ENCODE assay signal across 9 cellular contexts in the genomic region with DNA sequence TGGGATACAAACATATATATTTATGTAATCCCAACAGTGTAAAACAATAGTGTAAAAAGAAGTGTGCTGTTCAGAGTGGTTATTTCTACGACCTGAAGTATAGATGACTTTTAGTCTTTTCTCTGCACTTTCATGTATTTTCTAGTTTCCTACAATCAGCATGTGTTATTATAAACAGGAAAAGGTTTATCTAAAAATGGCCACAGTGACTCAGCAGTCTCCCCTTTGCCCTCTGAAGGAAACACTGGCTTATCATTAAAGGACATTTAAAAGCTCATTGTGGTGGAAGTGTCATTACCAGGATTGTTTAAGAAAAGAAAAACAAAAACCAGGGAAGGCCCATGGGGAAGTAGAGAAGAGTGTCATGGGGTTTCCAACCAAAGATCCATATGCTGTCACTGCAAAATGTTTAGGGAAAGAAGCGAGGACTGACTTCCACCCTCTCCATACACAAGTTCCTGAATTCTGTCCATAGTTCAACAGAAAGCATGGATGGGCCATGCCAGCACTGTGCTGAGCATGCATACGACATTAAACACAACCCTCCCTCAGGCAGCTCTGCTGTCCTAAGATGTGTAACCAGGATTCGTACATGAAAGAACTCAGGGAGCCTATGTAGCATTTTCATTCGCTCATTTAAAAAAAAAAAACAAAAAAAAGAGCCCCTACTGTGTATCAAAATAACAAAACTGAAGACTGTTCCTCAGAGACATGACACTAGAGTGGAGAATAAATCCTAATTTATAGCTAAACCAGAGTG. TPM values are rescaled to one million over a fixed set of nuclear protein-coding genes. Genes with fewer than 3 reads are reported as not detected.
A peak's percentile ranks its signal among the peaks of the same experiment; 100 is the strongest.
DNase-seq lines count a peak whose midpoint lies in the region; ATAC-seq and TF ChIP-seq lines count a peak whose summit lies in the region.
"Had no signal": no experiment of that assay in that cellular context is flagged by ENCODE, and none has a peak within 500 bp of the region (broad histone marks: within the 10 kb centered on the region; RNA-seq: fewer than 3 reads in every experiment).

No MANE protein-coding gene starts in this region.

- no peaks in the 10 kb centered on the region for H3K27me3 Mint-ChIP-seq in activated CD4-positive, alpha-beta memory T cell treated with anti-CD3 and anti-CD28 coated beads, Interleukin-2, amount 10 ng/mL, durations not matched to agents 7 days and 5 days

- peak overlapping the region; percentile 29 to 35 for H3K27ac ChIP-seq in tibial artery

- intact Hi-C loops in tibial artery (cut with DNase I; ENCODE audit: low total_unique reads), result loop anchor here (10.0 kb wide), 1 partner anchor 165 kb away; no protein-coding TSS in a partner anchor

- POLR2A ChIA-PET in activated CD4-positive, alpha-beta memory T cell treated with anti-CD3 and anti-CD28 coated beads, Interleukin-2, amount 10 ng/mL, durations not matched to agents 7 days and 5 days (lab: Charles Lee), result interaction anchor here (7.1 kb wide), 2 partner anchors 10 to 11 kb away, joined by 53 to 90 read pairs; a partner anchor contains a TSS

- H3K27ac Mint-ChIP-seq in activated CD4-positive, alpha-beta memory T cell treated with anti-CD3 and anti-CD28 coated beads, Interleukin-2, amount 10 ng/mL, durations not matched to agents 7 days and 5 days, result peak overlapping the region; percentile 83

- H3K4me3 Mint-ChIP-seq in activated CD4-positive, alpha-beta memory T cell treated with anti-CD3 and anti-CD28 coated beads, Interleukin-2, amount 10 ng/mL, durations not matched to agents 7 days and 5 days, result peak overlapping the region; percentile 33

- no peak overlapping the region for H3K4me3 ChIP-seq in tibial artery

- H3K36me3 ChIP-seq in tibial artery, result peaks cover 6 to 21% (median 11%) of the 10 kb centered on the region in 3 donors

- CTCF ChIA-PET in activated CD4-positive, alpha-beta memory T cell treated with anti-CD3 and anti-CD28 coated beads, Interleukin-2, amount 10 ng/mL, durations not matched to agents 7 days and 5 days (lab: Charles Lee), result interaction anchor here (1.0 to 2.8 kb wide), 4 partner anchors 8 to 176 kb away, joined by 3 to 31 read pairs (median 6); a partner anchor contains a TSS

- TF ChIP-seq CTCF in tibial artery (IDR thresholded peaks at IDR 0.05), result no peak

- H3K36me3 Mint-ChIP-seq in activated CD4-positive, alpha-beta memory T cell treated with anti-CD3 and anti-CD28 coated beads, Interleukin-2, amount 10 ng/mL, durations not matched to agents 7 days and 5 days (ENCODE audit: low read depth), result peaks cover 94% of the 10 kb centered on the region

- H3K9me3 Mint-ChIP-seq in activated CD4-positive, alpha-beta memory T cell treated with anti-CD3 and anti-CD28 coated beads, Interleukin-2, amount 10 ng/mL, durations not matched to agents 7 days and 5 days, result peaks cover 34% of the 10 kb centered on the region

- peak; percentile 18 for DNase-seq in activated CD4-positive, alpha-beta memory T cell treated with anti-CD3 and anti-CD28 coated beads, Interleukin-2, amount 10 ng/mL, durations not matched to agents 7 days and 5 days
- DNase-seq in iris pigment epithelial cell (ENCODE audit: low read depth), result peak; percentile 71
- DNase-seq in tibial artery, result no peak
- no peak for DNase-seq in dedifferentiated amniotic fluid mesenchymal stem cell (ENCODE audit: extremely low spot score)
- DNase-seq in HuH-7.5 (ENCODE audit: low spot score), result no peak
- DNase-seq: left cardiac atrium had no signal

- peaks cover 0 to 14% (median 7%) of the 10 kb centered on the region in 3 donors for H3K9me3 ChIP-seq in tibial artery

- H3K4me1 Mint-ChIP-seq in activated CD4-positive, alpha-beta memory T cell treated with anti-CD3 and anti-CD28 coated beads, Interleukin-2, amount 10 ng/mL, durations not matched to agents 7 days and 5 days, result peaks cover 54% of the 10 kb centered on the region

- peak; percentile 49 for ATAC-seq in GM18498 (IDR thresholded peaks at IDR 0.05; ENCODE audit: unreplicated experiment)
- ATAC-seq in HG03064 (IDR thresholded peaks at IDR 0.05; ENCODE audit: low read depth, unreplicated experiment), result peak; percentile 50
- no peak for ATAC-seq in HG02642 (IDR thresholded peaks at IDR 0.05; ENCODE audit: poor library complexity, unreplicated experiment)

- peaks cover 0 to 32% (median 20%) of the 10 kb centered on the region in 4 donors for H3K4me1 ChIP-seq in tibial artery

- no peaks in the 10 kb centered on the region for H3K27me3 ChIP-seq in tibial artery

RNA-seq across cellular contexts. Expression of a gene that starts 10.2 kb away (rescaled TPM):
- total RNA-seq in activated CD4-positive, alpha-beta memory T cell treated with anti-CD3 and anti-CD28 coated beads, Interleukin-2, amount 10 ng/mL, durations not matched to agents 7 days and 5 days, result 10 to 100 TPM; 32.0 to 32.1 TPM

RNA-seq across cellular contexts. Expression of a gene that starts 12.4 kb away (rescaled TPM):
- total RNA-seq in activated CD4-positive, alpha-beta memory T cell treated with anti-CD3 and anti-CD28 coated beads, Interleukin-2, amount 10 ng/mL, durations not matched to agents 7 days and 5 days, result 10 to 100 TPM; 36.5 to 37.1 TPM

RNA-seq across cellular contexts. Expression of a gene that starts 51.0 kb away (rescaled TPM):
- 10 to 100 TPM; 10.7 to 11.6 TPM for total RNA-seq in activated CD4-positive, alpha-beta memory T cell treated with anti-CD3 and anti-CD28 coated beads, Interleukin-2, amount 10 ng/mL, durations not matched to agents 7 days and 5 days

Comparison
In these comparisons a context has a peak if more than half of its experiments do, and no peak if none do; other contexts are left out.
1. DNase-seq: peak in activated CD4-positive, alpha-beta memory T cell treated with anti-CD3 and anti-CD28 coated beads, Interleukin-2, amount 10 ng/mL, durations not matched to agents 7 days and 5 days (single experiment) and iris pigment epithelial cell (single experiment); none in tibial artery (0 of 2), dedifferentiated amniotic fluid mesenchymal stem cell (single experiment) and HuH-7.5 (single experiment).